Comparison of ENCODE assay signal across 9 cellular contexts in the genomic region with DNA sequence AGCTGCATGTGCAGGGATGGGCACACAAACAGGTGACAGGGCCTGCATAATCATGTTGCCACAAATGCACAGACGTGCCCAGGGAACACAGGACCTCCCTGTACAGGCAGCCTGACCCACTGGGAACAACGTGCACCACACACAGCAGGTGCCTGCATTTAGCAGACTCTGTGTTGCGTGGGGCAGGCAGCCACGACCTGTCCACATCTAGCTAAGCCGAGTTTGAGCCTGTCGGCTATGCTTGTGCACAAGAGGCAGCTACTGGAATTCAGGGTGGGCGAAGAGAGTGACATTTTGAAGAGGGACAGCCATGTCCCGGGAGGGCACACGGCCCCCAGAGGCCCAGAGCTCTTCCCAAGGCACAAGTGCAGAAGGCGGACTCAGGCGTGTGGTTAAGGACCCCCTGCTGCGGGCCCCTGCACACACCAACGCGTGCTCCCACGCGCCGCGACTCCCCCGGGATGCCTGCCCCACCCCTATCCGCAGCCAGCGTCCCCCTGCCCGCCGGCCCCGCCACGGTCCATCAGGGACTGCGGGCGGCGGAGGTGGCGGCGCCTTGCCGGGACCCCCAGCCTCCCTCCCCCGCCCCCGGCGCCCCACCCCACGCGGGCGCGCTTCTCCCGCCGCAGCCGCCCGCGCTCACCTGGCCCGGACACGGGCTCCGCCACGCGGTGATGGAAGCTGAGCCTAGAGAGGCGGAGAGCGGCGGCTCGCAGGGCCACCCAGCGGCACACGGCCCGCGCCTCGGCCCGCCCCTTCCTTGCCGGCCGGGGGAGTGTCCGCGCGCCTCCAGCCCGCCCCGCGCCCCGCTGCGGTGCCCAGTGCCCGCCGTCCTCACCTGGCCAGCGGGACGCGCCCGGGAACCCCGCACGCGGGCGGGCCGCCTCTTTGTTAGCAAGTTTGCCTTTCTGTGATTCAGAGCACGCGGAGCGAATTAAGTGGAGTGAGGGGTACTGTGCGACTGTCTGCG.
DNase-seq lines count a peak whose midpoint lies in the region; TF ChIP-seq lines count a peak whose summit lies in the region.
"Had no signal": no experiment of that assay in that cellular context is flagged by ENCODE, and none has a peak within 500 bp of the region (broad histone marks: within the 10 kb centered on the region; RNA-seq: fewer than 3 reads in every experiment).

No MANE protein-coding gene starts in this region.

- peak overlapping the region; percentile 59 for H3K27ac Mint-ChIP-seq in type B pancreatic cell

- peaks cover 3% of the 10 kb centered on the region for H3K36me3 Mint-ChIP-seq in type B pancreatic cell

- peak; percentile 72 for DNase-seq in NCI-H82 (lab: John Stamatoyannopoulos, UW)
- no peak for DNase-seq in NCI-H82 treated with DMSO at 0.1 percent for 48 hours (lab: John Stamatoyannopoulos, UW; ENCODE audit: unreplicated experiment)
- no peak for DNase-seq in breast epithelium (ENCODE audit: low spot score in 2 of 2)
- DNase-seq in kidney tubule cell (ENCODE audit: low spot score) = peak; percentile 50
- no peak for DNase-seq in type B pancreatic cell (ENCODE audit: extremely low spot score, unreplicated experiment)
- DNase-seq in hepatic stellate cell (ENCODE audit: low spot score) = no peak
- DNase-seq in HAP-1 (ENCODE audit: low spot score in 2 of 2) = no peak
- no peak for DNase-seq in T-helper 2 cell
- DNase-seq: activated T-cell treated with anti-CD3 and anti-CD28 coated beads, Interleukin-2, amount 50 U/mL, for 48 hours had no signal

- H3K27me3 ChIP-seq in breast epithelium = no peaks in the 10 kb centered on the region
- peaks cover 35% of the 10 kb centered on the region for H3K27me3 ChIP-seq in HAP-1 (ENCODE audit: low read depth)

- no peak overlapping the region for H3K27ac ChIP-seq in breast epithelium

- no peaks in the 10 kb centered on the region for H3K36me3 ChIP-seq in breast epithelium
- H3K36me3 ChIP-seq in HAP-1 (replicated peaks) = no peaks in the 10 kb centered on the region

- intact Hi-C loops in breast epithelium (cut with DNase I; ENCODE audit: low total_unique reads) = no loop called here

- H3K4me1 ChIP-seq in breast epithelium (no peaks in the 10 kb centered on the region), HAP-1 (no peaks in the 10 kb centered on the region)

- peak overlapping the region; percentile 21 to 69 (median 56) for H3K4me3 ChIP-seq in breast epithelium
- no peak overlapping the region for H3K4me3 ChIP-seq in HAP-1

- no peak for TF ChIP-seq CTCF in breast epithelium (IDR thresholded peaks at IDR 0.05)
- TF ChIP-seq CTCF in type B pancreatic cell (conservative IDR thresholded peaks at IDR 0.05) = no peak

- no peaks in the 10 kb centered on the region for H3K9me3 ChIP-seq in breast epithelium
- no peaks in the 10 kb centered on the region for H3K9me3 ChIP-seq in HAP-1

- no peaks in the 10 kb centered on the region for H3K4me1 Mint-ChIP-seq in type B pancreatic cell (ENCODE audit: unreplicated experiment)

- H3K9me3 Mint-ChIP-seq in type B pancreatic cell = no peaks in the 10 kb centered on the region

- H3K27me3 Mint-ChIP-seq in type B pancreatic cell = peaks cover 43% of the 10 kb centered on the region

- no peak for TF ChIP-seq POLR2A in breast epithelium (IDR thresholded peaks at IDR 0.05)

- peak overlapping the region; percentile 88 for H3K4me3 Mint-ChIP-seq in type B pancreatic cell

- in situ Hi-C loops in HAP-1 (cut with MboI; ENCODE audit: low sequenced_read_pairs) = no loop called here

Comparison
In these comparisons a context has a peak if more than half of its experiments do, and no peak if none do; other contexts are left out.
1. DNase-seq: peak in NCI-H82 (single experiment) and kidney tubule cell (single experiment); none in NCI-H82 treated with DMSO at 0.1 percent for 48 hours (single experiment), breast epithelium (0 of 2), type B pancreatic cell (single experiment), hepatic stellate cell (single experiment), HAP-1 (0 of 2) and T-helper 2 cell (0 of 5).